8 cellular contexts compared by ENCODE assay signal in genomic region chr6:36765943-36766648, GRCh38.
DNase-seq lines count a peak whose midpoint lies in the region; ATAC-seq and TF ChIP-seq lines count a peak whose summit lies in the region.

No MANE protein-coding gene starts in this region.

- H3K27me3 Mint-ChIP-seq in activated CD4-positive, alpha-beta memory T cell treated with anti-CD3 and anti-CD28 coated beads, Interleukin-2, amount 10 ng/mL, durations not matched to agents 7 days and 5 days, result no peaks in the 10 kb centered on the region
- no peaks in the 10 kb centered on the region for H3K27me3 Mint-ChIP-seq in memory B cell

- POLR2A ChIA-PET in activated CD4-positive, alpha-beta memory T cell treated with anti-CD3 and anti-CD28 coated beads, Interleukin-2, amount 10 ng/mL, durations not matched to agents 7 days and 5 days (lab: Charles Lee), result interaction anchor here (1.8 to 8.5 kb wide), 3 partner anchors 10 to 252 kb away, joined by 9 to 83 read pairs (median 12); no protein-coding TSS in a partner anchor

- H3K4me1 Mint-ChIP-seq in activated CD4-positive, alpha-beta memory T cell treated with anti-CD3 and anti-CD28 coated beads, Interleukin-2, amount 10 ng/mL, durations not matched to agents 7 days and 5 days, result peaks cover 42% of the 10 kb centered on the region
- peaks cover 24% of the 10 kb centered on the region for H3K4me1 Mint-ChIP-seq in memory B cell

- ATAC-seq in GM18870 (IDR thresholded peaks at IDR 0.05; ENCODE audit: unreplicated experiment) (peak; percentile 66), HG03520 (IDR thresholded peaks at IDR 0.05; ENCODE audit: unreplicated experiment) (peak; percentile 56), memory B cell (ENCODE audit: low read depth) (peak; percentile 96)

- TF ChIP-seq CTCF in AG09309 (IDR thresholded peaks at IDR 0.05; ENCODE audit: control insufficient read depth, insufficient read depth, low read depth, low read length, missing control alignments), result peak; percentile 98

- no peak overlapping the region for H3K4me3 Mint-ChIP-seq in activated CD4-positive, alpha-beta memory T cell treated with anti-CD3 and anti-CD28 coated beads, Interleukin-2, amount 10 ng/mL, durations not matched to agents 7 days and 5 days
- no peak overlapping the region for H3K4me3 Mint-ChIP-seq in memory B cell

- H3K27ac Mint-ChIP-seq in activated CD4-positive, alpha-beta memory T cell treated with anti-CD3 and anti-CD28 coated beads, Interleukin-2, amount 10 ng/mL, durations not matched to agents 7 days and 5 days, result no peak overlapping the region
- no peak overlapping the region for H3K27ac Mint-ChIP-seq in memory B cell

- no peak overlapping the region for H3K4me3 ChIP-seq in AG09309 (ENCODE audit: control insufficient read depth, low read depth, low read length)

- H3K36me3 Mint-ChIP-seq in activated CD4-positive, alpha-beta memory T cell treated with anti-CD3 and anti-CD28 coated beads, Interleukin-2, amount 10 ng/mL, durations not matched to agents 7 days and 5 days (ENCODE audit: low read depth), result no peaks in the 10 kb centered on the region
- no peaks in the 10 kb centered on the region for H3K36me3 Mint-ChIP-seq in memory B cell

- peak; percentile 31 for DNase-seq in AG09309 (ENCODE audit: low read depth)
- peak; percentile 93 for DNase-seq in NCI-H82 (lab: John Stamatoyannopoulos, UW)
- DNase-seq in activated CD4-positive, alpha-beta memory T cell treated with anti-CD3 and anti-CD28 coated beads, Interleukin-2, amount 10 ng/mL, durations not matched to agents 7 days and 5 days, result peak; percentile 87
- DNase-seq in ecto neural progenitor cell (ENCODE audit: low spot score), result peak; percentile 91
- peak; percentile 74 to 79 for DNase-seq in memory B cell (ENCODE audit: low spot score in 2 of 2)
- peak; percentile 52 for DNase-seq in stimulated activated CD8-positive, alpha-beta memory T cell treated with anti-CD3 and anti-CD28 coated beads, Interleukin-15, amount 100 ng/mL, for 24 hours (ENCODE audit: low read depth)

- H3K9me3 Mint-ChIP-seq in activated CD4-positive, alpha-beta memory T cell treated with anti-CD3 and anti-CD28 coated beads, Interleukin-2, amount 10 ng/mL, durations not matched to agents 7 days and 5 days, result no peaks in the 10 kb centered on the region
- no peaks in the 10 kb centered on the region for H3K9me3 Mint-ChIP-seq in memory B cell

- CTCF ChIA-PET in activated CD4-positive, alpha-beta memory T cell treated with anti-CD3 and anti-CD28 coated beads, Interleukin-2, amount 10 ng/mL, durations not matched to agents 7 days and 5 days (lab: Charles Lee), result interaction anchor here (0.6 to 12.1 kb wide), 31 partner anchors 10 to 548 kb away, joined by 3 to 327 read pairs (median 4); partner anchors contain the start of genes C6orf89 and PPIL1

Comparison
In these comparisons a context has a peak if more than half of its experiments do, and no peak if none do; other contexts are left out.
1. DNase-seq: peak in every context shown above with its lines; median percentile 93 in NCI-H82; 91 in ecto neural progenitor cell; 87 in activated CD4-positive, alpha-beta memory T cell treated with anti-CD3 and anti-CD28 coated beads, Interleukin-2, amount 10 ng/mL, durations not matched to agents 7 days and 5 days; 76 in memory B cell; 52 in stimulated activated CD8-positive, alpha-beta memory T cell treated with anti-CD3 and anti-CD28 coated beads, Interleukin-15, amount 100 ng/mL, for 24 hours; 31 in AG09309.